Comparison of ENCODE assay signal across 8 cellular contexts in the genomic region with DNA sequence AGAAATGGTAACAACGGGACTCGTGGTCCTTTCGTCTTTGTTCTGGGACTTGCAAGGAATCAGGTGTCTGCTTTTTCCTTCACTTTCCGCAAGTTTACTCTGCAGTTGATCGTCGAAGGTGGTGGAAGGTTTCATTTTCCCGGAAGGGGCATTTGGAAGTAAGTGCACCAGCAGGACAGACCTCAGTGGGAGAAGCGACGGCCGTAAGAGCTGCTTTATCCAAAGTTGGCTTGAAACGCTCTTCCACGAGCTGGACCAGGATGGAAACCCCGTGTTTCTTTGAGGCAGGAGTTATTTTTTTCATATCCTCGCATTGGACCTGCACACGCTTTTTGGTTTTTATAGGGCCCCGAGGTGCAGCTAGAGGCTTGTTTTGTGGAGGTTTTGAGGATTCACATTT. TPM values are rescaled to one million over a fixed set of nuclear protein-coding genes. Genes with fewer than 3 reads are reported as not detected.
DNase-seq lines count a peak whose midpoint lies in the region; ATAC-seq, FAIRE-seq and TF ChIP-seq lines count a peak whose summit lies in the region.

No MANE protein-coding gene starts in this region.

- peak overlapping the region; percentile 93 for H3K4me2 ChIP-seq in GM12878 (ENCODE audit: control insufficient read depth, insufficient read depth)

- H4K20me1 ChIP-seq in GM12878 (ENCODE audit: control insufficient read depth, insufficient read depth) = no peaks in the 10 kb centered on the region

- H3K36me3 Mint-ChIP-seq in activated T-cell treated with anti-CD3 and anti-CD28 coated beads, Interleukin-2, amount 50 U/mL, for 72 hours (ENCODE audit: insufficient read depth in 2 of 2) = peaks cover 0 to 6% of the 10 kb centered on the region in 2 donors
- no peaks in the 10 kb centered on the region for H3K36me3 Mint-ChIP-seq in type B pancreatic cell

- BruUV-seq in GM12878 (replicated peaks; lab: Mats Ljungman, UMichigan) = TSS peak; percentile 80

- peak overlapping the region; percentile 84; the same call in 1 of the 2 replicates for H3K4me3 ChIP-seq in GM12878
- peak overlapping the region; percentile 95 for H3K4me3 ChIP-seq in lung

- SMC1A ChIA-PET in GM12878 (lab: Charles Lee; ENCODE audit: uncharacterized antibody, unreplicated experiment) = interaction anchor here (0.7 to 1.6 kb wide), 2 partner anchors 21 to 31 kb away, joined by 3 to 5 read pairs; no protein-coding TSS in a partner anchor

- WGBS in GM12878 (ENCODE audit: insufficient coverage, insufficient replicate concordance, low lambda C conversion rate, missing lambda C conversion rate) = 78% methylated on average over 16 of the region's 16 CpGs
- WGBS in lung, 2 donors = 30 to 34% methylated on average over 16 of the region's 16 CpGs

- no peaks in the 10 kb centered on the region for H3K27me3 ChIP-seq in GM12878 (replicated peaks in 1 of 2; ENCODE audit: control insufficient read depth in 2 of 2, insufficient read depth in 2 of 2, low read length in 1 of 2)
- no peaks in the 10 kb centered on the region for H3K27me3 ChIP-seq in lung (ENCODE audit: control insufficient read depth, insufficient read depth)

- no peak for TF ChIP-seq EP300 in GM12878 (IDR thresholded peaks at IDR 0.05; ENCODE audit: borderline replicate concordance in 1 of 2, control insufficient read depth in 1 of 2, low read depth in 2 of 2, low read length in 2 of 2)

- H3K4me1 ChIP-seq in GM12878 (ENCODE audit: control insufficient read depth, insufficient read depth, low read length) = peaks cover 8% of the 10 kb centered on the region
- H3K4me1 ChIP-seq in lung (ENCODE audit: control insufficient read depth in 2 of 2, insufficient read depth in 2 of 2, low read length in 2 of 2) = peaks cover 10 to 42% of the 10 kb centered on the region in 2 donors

- RAD21 ChIA-PET in GM12878 (lab: Charles Lee; ENCODE audit: unreplicated experiment) = interaction anchor here (2.3 kb wide), 1 partner anchor 32 kb away, joined by 6 read pairs; no protein-coding TSS in a partner anchor

- H3K79me2 ChIP-seq in GM12878 (ENCODE audit: control insufficient read depth, insufficient read depth, low read length) = peaks cover 2% of the 10 kb centered on the region; the same call in 1 of the 2 replicates

- H3K4me3 Mint-ChIP-seq in activated T-cell treated with anti-CD3 and anti-CD28 coated beads, Interleukin-2, amount 50 U/mL, for 72 hours = peak overlapping the region; percentile 78 to 88
- H3K4me3 Mint-ChIP-seq in type B pancreatic cell = peak overlapping the region; percentile 92

- TF ChIP-seq RAD21 in GM12878 (IDR thresholded peaks at IDR 0.05; ENCODE audit: insufficient read depth, low read depth, low read length) = no peak

- H3K9me3 ChIP-seq in GM12878 (replicated peaks; ENCODE audit: control insufficient read depth, insufficient read depth, low read length) (no peaks in the 10 kb centered on the region), lung (ENCODE audit: control insufficient read depth in 2 of 2, insufficient read depth in 1 of 2, low read length in 1 of 2) (no peaks in the 10 kb centered on the region)

- TF ChIP-seq POLR2A in GM12878 (IDR thresholded peaks at IDR 0.05; ENCODE audit: low read depth, low read length) = no peak

- H3K9me3 Mint-ChIP-seq in activated T-cell treated with anti-CD3 and anti-CD28 coated beads, Interleukin-2, amount 50 U/mL, for 72 hours = no peaks in the 10 kb centered on the region
- no peaks in the 10 kb centered on the region for H3K9me3 Mint-ChIP-seq in type B pancreatic cell

- TF ChIP-seq CTCF in GM12878 (IDR thresholded peaks at IDR 0.05 in 2 of 3, conservative IDR thresholded peaks at IDR 0.05 in 1 of 3; ENCODE audit: control insufficient read depth in 2 of 3, extremely low read depth in 1 of 3, insufficient read depth in 1 of 3, low read depth in 3 of 3, low read length in 3 of 3) (no peak), lung (IDR thresholded peaks at IDR 0.05; ENCODE audit: control extremely low read depth, extremely low read depth) (no peak), type B pancreatic cell (conservative IDR thresholded peaks at IDR 0.05) (no peak)

- in situ Hi-C loops in GM12878 (cut with MboI) = no loop called here

- intact Hi-C loops in GM12878 (cut with micrococcal nuclease; ENCODE audit: unreplicated experiment) = no loop called here

- peaks cover 25% of the 10 kb centered on the region for H3K4me1 Mint-ChIP-seq in activated T-cell treated with anti-CD3 and anti-CD28 coated beads, Interleukin-2, amount 50 U/mL, for 72 hours (ENCODE audit: low read depth)
- peaks cover 25% of the 10 kb centered on the region for H3K4me1 Mint-ChIP-seq in type B pancreatic cell (ENCODE audit: unreplicated experiment)

- POLR2A ChIA-PET in GM12878 (lab: Charles Lee) = interaction anchor here (1.1 kb wide), 1 partner anchor 118 kb away, joined by 3 read pairs; a partner anchor contains a TSS

- peak; percentile 38 for FAIRE-seq in GM12878 (lab: Jason Lieb, UNC)

- no peak overlapping the region for H2AFZ ChIP-seq in GM12878 (ENCODE audit: control insufficient read depth, low read depth, low read length)

- no peaks in the 10 kb centered on the region for H3K27me3 Mint-ChIP-seq in activated T-cell treated with anti-CD3 and anti-CD28 coated beads, Interleukin-2, amount 50 U/mL, for 72 hours (ENCODE audit: low read depth)
- no peaks in the 10 kb centered on the region for H3K27me3 Mint-ChIP-seq in type B pancreatic cell

- CTCF ChIA-PET in GM12878 (lab: Yijun Ruan, JAX) = interaction anchor here (0.6 to 1.6 kb wide), 3 partner anchors 17 to 128 kb away, joined by 3 to 10 read pairs (median 4); a partner anchor contains a TSS

- no peak overlapping the region for H3K27ac ChIP-seq in GM12878 (ENCODE audit: control insufficient read depth, insufficient read depth)
- peak overlapping the region; percentile 95 to 97 for H3K27ac ChIP-seq in lung (ENCODE audit: low read depth in 1 of 2, low read length in 1 of 2)

- H3K36me3 ChIP-seq in GM12878 (ENCODE audit: control insufficient read depth in 2 of 2, insufficient read depth in 2 of 2, low read length in 1 of 2) = no peaks in the 10 kb centered on the region; a peak in 2 of 4 replicates
- peaks cover 0 to 23% of the 10 kb centered on the region in 2 donors for H3K36me3 ChIP-seq in lung (ENCODE audit: control insufficient read depth in 2 of 2, insufficient read depth in 2 of 2, low read length in 2 of 2)

- ATAC-seq in activated T-cell treated with anti-CD3 and anti-CD28 coated beads, Interleukin-2, amount 50 U/mL, for 72 hours (replicated peaks in 1 of 2) = no peak
- ATAC-seq in GM12878 (no peak), lung (ENCODE audit: insufficient read depth, low FRiP score) (no peak), GM18520 (IDR thresholded peaks at IDR 0.05; ENCODE audit: unreplicated experiment) (no peak), HG02610 (IDR thresholded peaks at IDR 0.05; ENCODE audit: unreplicated experiment) (no peak)

- H3K9ac ChIP-seq in GM12878 (ENCODE audit: control insufficient read depth, insufficient read depth, low read length) = peak overlapping the region; percentile 75; the same call in 1 of the 2 replicates

- H3K27ac Mint-ChIP-seq in activated T-cell treated with anti-CD3 and anti-CD28 coated beads, Interleukin-2, amount 50 U/mL, for 72 hours = peak overlapping the region; percentile 64
- H3K27ac Mint-ChIP-seq in type B pancreatic cell = peak overlapping the region; percentile 91

- DNase-seq in activated T-cell treated with anti-CD3 and anti-CD28 coated beads, Interleukin-2, amount 50 U/mL, for 72 hours = no peak
- DNase-seq in activated T-cell treated with anti-CD3 and anti-CD28 coated beads for 4 hours = no peak
- DNase-seq in GM12878 (ENCODE audit: low read depth, low spot score) = no peak
- no peak for DNase-seq in lung (ENCODE audit: low spot score)
- DNase-seq in type B pancreatic cell (ENCODE audit: extremely low spot score, unreplicated experiment) = no peak
- no peak for DNase-seq in stimulated activated CD4-positive, alpha-beta T cell treated with anti-CD3 and anti-CD28 coated beads, Interleukin-4, amount 100 ng/mL, for 1 hour

RNA-seq across cellular contexts. Expression of a gene that starts 1.2 kb away (rescaled TPM):
- total RNA-seq in activated T-cell treated with anti-CD3 and anti-CD28 coated beads, Interleukin-2, amount 50 U/mL, for 72 hours = 10 to 100 TPM; 84.2 to 90.0 TPM
- 14.2 and 15.0 TPM in 2 replicates for total RNA-seq in GM12878 (2013; cell fraction: nucleolus; rRNA removed)
- total RNA-seq in GM12878 (2014; rRNA removed) = 22.6 and 23.2 TPM in 2 replicates
- 17.7 and 21.0 TPM in 2 replicates for total RNA-seq in GM12878 (2014; rRNA removed; fragmentation: Illumina TruSeq; extraction: Trizol)
- total RNA-seq in GM12878 (2021) = 50.9 and 56.3 TPM in 2 replicates
- 26.9 TPM for polyA plus RNA-seq in GM12878 (2011; ENCODE audit: low read depth)
- polyA plus RNA-seq in GM12878 (2011; rRNA removed) = 28.3 and 39.9 TPM in 2 replicates
- 40.9 and 48.1 TPM in 2 replicates for polyA plus RNA-seq in GM12878 (2011; cell fraction: cytosol; rRNA removed)
- polyA plus RNA-seq in GM12878 (2011; cell fraction: nucleus; rRNA removed) = 26.4 and 31.1 TPM in 2 replicates
- 47.7 and 73.7 TPM in 2 replicates for polyA plus RNA-seq in GM12878 (2012)
- polyA plus RNA-seq in GM12878 (2014; fragmentation: Illumina TruSeq; extraction: Trizol) = 9.9 and 15.9 TPM in 2 replicates
- 10 to 100 TPM in 1 of 2 experiments, 1 to 10 TPM in 1; 4.5 to 22.1 TPM for polyA plus RNA-seq in GM12878 (2014; fragmentation: Nextera tagmentation; extraction: Ambion mirVana)
- polyA plus RNA-seq in GM12878 (2014; rRNA removed) = 38.4 and 38.5 TPM in 2 replicates
- polyA plus RNA-seq in GM12878 (2016; fragmentation: Nextera tagmentation; extraction: Ambion mirVana) = 10 to 100 TPM in 1 of 2 experiments, 1 to 10 TPM in 1; 6.4 to 12.9 TPM
- 18.6 and 27.7 TPM in 2 replicates for polyA minus RNA-seq in GM12878 (2011; rRNA and poly(A)+ RNA removed)
- 18.7 and 23.3 TPM in 2 replicates for polyA minus RNA-seq in GM12878 (2011; cell fraction: cytosol; rRNA and poly(A)+ RNA removed)
- 13.7 and 24.1 TPM in 2 replicates for polyA minus RNA-seq in GM12878 (2011; cell fraction: nucleus; rRNA and poly(A)+ RNA removed)
- 100 to 1,000 TPM in 1 of 2 donors, 10 to 100 TPM in 1; 99.7 to 441 TPM for total RNA-seq in lung
- polyA plus RNA-seq in lung = 100 to 1,000 TPM; 437 to 615 TPM
- 151 and 190 TPM in 2 replicates for total RNA-seq in type B pancreatic cell (ENCODE audit: low replicate concordance)

RNA-seq across cellular contexts. Expression of a gene that starts 30.7 kb away (rescaled TPM):
- 10 to 100 TPM; 40.7 to 53.0 TPM for total RNA-seq in activated T-cell treated with anti-CD3 and anti-CD28 coated beads, Interleukin-2, amount 50 U/mL, for 72 hours
- total RNA-seq in GM12878 (2013; cell fraction: nucleolus; rRNA removed) = 40.3 and 47.5 TPM in 2 replicates
- total RNA-seq in GM12878 (2014; rRNA removed) (8.5 and 11.0 TPM in 2 replicates), GM12878 (2014; rRNA removed; fragmentation: Illumina TruSeq; extraction: Trizol) (3.2 and 5.5 TPM in 2 replicates), GM12878 (2021) (15.2 and 16.8 TPM in 2 replicates), lung (10 to 100 TPM; 27.6 to 73.6 TPM), type B pancreatic cell (ENCODE audit: low replicate concordance) (32.4 and 39.9 TPM in 2 replicates)
- polyA plus RNA-seq in GM12878 (2011; ENCODE audit: low read depth) = 2.8 TPM
- polyA plus RNA-seq in GM12878 (2011; rRNA removed) (1.5 and 2.5 TPM in 2 replicates), GM12878 (2014; fragmentation: Illumina TruSeq; extraction: Trizol) (2.1 and 3.2 TPM in 2 replicates), GM12878 (2014; fragmentation: Nextera tagmentation; extraction: Ambion mirVana) (under 1 TPM; 0.26 to 0.51 TPM), GM12878 (2014; rRNA removed) (8.8 and 9.1 TPM in 2 replicates), GM12878 (2016; fragmentation: Nextera tagmentation; extraction: Ambion mirVana) (1 to 10 TPM; 5.2 to 7.4 TPM), lung (10 to 100 TPM; 16.7 to 36.1 TPM)
- polyA plus RNA-seq in GM12878 (2011; cell fraction: cytosol; rRNA removed) = 2.5 and 2.9 TPM in 2 replicates
- 9.1 and 24.7 TPM in 2 replicates for polyA plus RNA-seq in GM12878 (2011; cell fraction: nucleus; rRNA removed)
- polyA plus RNA-seq in GM12878 (2012) = 6.6 and 6.7 TPM in 2 replicates
- polyA minus RNA-seq in GM12878 (2011; rRNA and poly(A)+ RNA removed) = 2.6 and 6.6 TPM in 2 replicates
- polyA minus RNA-seq in GM12878 (2011; cell fraction: cytosol; rRNA and poly(A)+ RNA removed) = 1.6 and 7.4 TPM in 2 replicates
- polyA minus RNA-seq in GM12878 (2011; cell fraction: nucleus; rRNA and poly(A)+ RNA removed) = 7.5 and 9.1 TPM in 2 replicates
